In genomic region chr5:50962934-50963646, GRCh38 we compare ENCODE assay signal across 8 cellular contexts.
A peak's percentile ranks its signal among the peaks of the same experiment; 100 is the strongest.
DNase-seq lines count a peak whose midpoint lies in the region; TF ChIP-seq lines count a peak whose summit lies in the region.

No MANE protein-coding gene starts in this region.

- no peaks in the 10 kb centered on the region for H3K9me3 ChIP-seq in H9 (ENCODE audit: control insufficient read depth, low read depth, low read length)
- no peaks in the 10 kb centered on the region for H3K9me3 ChIP-seq in ovary
- H3K9me3 ChIP-seq in transverse colon = no peaks in the 10 kb centered on the region

- peaks cover 19% of the 10 kb centered on the region for H3K23me2 ChIP-seq in H9 (ENCODE audit: insufficient read length, low read depth, low read length, poor library complexity, severe bottlenecking)

- no peak overlapping the region for H4K8ac ChIP-seq in H9 (replicated peaks; ENCODE audit: insufficient read length, low read depth, low read length)

- H3K27me3 Mint-ChIP-seq in H9 (ENCODE audit: low read depth) (peaks cover 71% of the 10 kb centered on the region), glutamatergic neuron (ENCODE audit: unreplicated experiment) (peaks cover 22% of the 10 kb centered on the region)
- peaks cover 63% of the 10 kb centered on the region for H3K27me3 Mint-ChIP-seq in activated naive CD4-positive, alpha-beta T cell treated with anti-CD3 and anti-CD28 coated beads for 36 hours (ENCODE audit: low read depth)

- H3K4me3 ChIP-seq in ovary (peak overlapping the region; percentile 23), transverse colon (peak overlapping the region; percentile 20 to 43 (median 30))

- in situ Hi-C loops in G401 (cut with HindIII; ENCODE audit: low sequenced_read_pairs) = no loop called here
- in situ Hi-C loops in transverse colon (cut with MboI; ENCODE audit: low pct_ligation_motif_present in 1 of 4, low pct_unique_long_range_greater_than_20kb in 1 of 4, low sequenced_read_pairs in 3 of 4) = loop anchor here in 3 of 4 donors (25.0 kb wide), 2 partner anchors 1049 to 1699 kb away; no protein-coding TSS in a partner anchor

- H3K14ac ChIP-seq in H9 (ENCODE audit: insufficient read depth, low read length) = no peak overlapping the region

- no peak overlapping the region for H2BK120ac ChIP-seq in H9 (ENCODE audit: low read depth, low read length, poor library complexity, severe bottlenecking)

- no peak overlapping the region for H3K23ac ChIP-seq in H9 (ENCODE audit: insufficient read length, low read depth, low read length)

- no peaks in the 10 kb centered on the region for H3K79me1 ChIP-seq in H9 (ENCODE audit: insufficient read depth, low read depth, low read length, poor library complexity, severe bottlenecking)

- H2BK12ac ChIP-seq in H9 (ENCODE audit: insufficient read length, low read depth, low read length) = no peak overlapping the region

- H2AK5ac ChIP-seq in H9 (ENCODE audit: insufficient read length, low read length) = no peak overlapping the region

- H3K9me3 Mint-ChIP-seq in H9 (peaks cover 0 to 2% of the 10 kb centered on the region in 2 experiments; a peak in 1 of 5 replicates), glutamatergic neuron (ENCODE audit: unreplicated experiment) (peaks cover 28% of the 10 kb centered on the region)
- H3K9me3 Mint-ChIP-seq in activated naive CD4-positive, alpha-beta T cell treated with anti-CD3 and anti-CD28 coated beads for 36 hours = no peaks in the 10 kb centered on the region

- H4K91ac ChIP-seq in H9 (ENCODE audit: insufficient read length, low read depth, low read length) = no peak overlapping the region

- no peak overlapping the region for H2BK5ac ChIP-seq in H9 (ENCODE audit: insufficient read length, low read length)

- TF ChIP-seq CTCF in H9 (conservative IDR thresholded peaks at IDR 0.05) (peak; percentile 96), glutamatergic neuron (IDR thresholded peaks at IDR 0.05; ENCODE audit: partially characterized antibody, unreplicated experiment) (peak; percentile 91), ovary (IDR thresholded peaks at IDR 0.05) (peak in 1 of 3 donors; percentile 10), transverse colon (IDR thresholded peaks at IDR 0.05) (peak; percentile 80 to 92 (median 88))

- intact Hi-C loops in activated naive CD4-positive, alpha-beta T cell treated with anti-CD3 and anti-CD28 coated beads for 36 hours (cut with micrococcal nuclease) = loop anchor here (1.0 to 10.0 kb wide), 8 partner anchors 418 to 1954 kb away; no protein-coding TSS in a partner anchor
- intact Hi-C loops in ovary (cut with DNase I) = no loop called here
- intact Hi-C loops in transverse colon (cut with DNase I; ENCODE audit: low total_unique reads) = no loop called here

- TF ChIP-seq EP300 in ovary (IDR thresholded peaks at IDR 0.05) (no peak), transverse colon (IDR thresholded peaks at IDR 0.05; ENCODE audit: low read depth) (no peak)

- no peaks in the 10 kb centered on the region for H4K20me1 ChIP-seq in H9 (ENCODE audit: control insufficient read depth, insufficient read depth, insufficient read length)

- H3K4me1 ChIP-seq in H9 (ENCODE audit: insufficient read depth, low read length) (peaks cover 3% of the 10 kb centered on the region; the same call in 1 of the 2 replicates), ovary (ENCODE audit: insufficient read depth) (peaks cover 2% of the 10 kb centered on the region), transverse colon (peaks cover 6 to 30% (median 24%) of the 10 kb centered on the region in 4 donors)

- no CpG with 5 or more reads among the region's 38 CpGs for WGBS in H9 (ENCODE audit: extremely low coverage, insufficient read length, low lambda C conversion rate)
- WGBS in ovary, 3 donors = 1 to 2% (median 1%) methylated on average over 38 of the region's 38 CpGs
- WGBS in transverse colon (ENCODE audit: low coverage in 1 of 2), 2 donors = 0 to 1% methylated on average over 6 to 38 of the region's 38 CpGs

- no peak overlapping the region for H2BK15ac ChIP-seq in H9 (ENCODE audit: low read depth, low read length)

- H3K27me3 ChIP-seq in H9 (ENCODE audit: insufficient read depth, low read length) (peaks cover 44% of the 10 kb centered on the region), ovary (no peaks in the 10 kb centered on the region), transverse colon (peaks cover 71% of the 10 kb centered on the region)

- no peak overlapping the region for H4K5ac ChIP-seq in H9 (ENCODE audit: insufficient read length, low read depth, low read length)

- H2BK20ac ChIP-seq in H9 (ENCODE audit: low read depth, low read length, poor library complexity, severe bottlenecking) = no peak overlapping the region

- H3K36me3 ChIP-seq in ovary = no peaks in the 10 kb centered on the region
- H3K36me3 ChIP-seq in transverse colon = no peaks in the 10 kb centered on the region

- H3K27ac ChIP-seq in H9 (ENCODE audit: insufficient read length, low read depth, low read length) = no peak overlapping the region
- no peak overlapping the region for H3K27ac ChIP-seq in ovary
- H3K27ac ChIP-seq in transverse colon = no peak overlapping the region

- no peak overlapping the region for H3T11ph ChIP-seq in H9 (ENCODE audit: low read length)

- CTCF ChIA-PET in activated naive CD4-positive, alpha-beta T cell treated with anti-CD3 and anti-CD28 coated beads for 36 hours (lab: Charles Lee) = interaction anchor here (0.5 to 1.4 kb wide), 15 partner anchors 10 to 1697 kb away, joined by 3 to 8 read pairs (median 3); no protein-coding TSS in a partner anchor

- H3K36me3 Mint-ChIP-seq in H9 (ENCODE audit: insufficient read depth in 1 of 3, low read depth in 3 of 3) = no peaks in the 10 kb centered on the region
- H3K36me3 Mint-ChIP-seq in activated naive CD4-positive, alpha-beta T cell treated with anti-CD3 and anti-CD28 coated beads for 36 hours (ENCODE audit: low read depth) = no peaks in the 10 kb centered on the region
- no peaks in the 10 kb centered on the region for H3K36me3 Mint-ChIP-seq in glutamatergic neuron (ENCODE audit: unreplicated experiment)

- peak; percentile 74 for DNase-seq in G401 (ENCODE audit: low spot score)
- peak; percentile 82 for DNase-seq in H9
- peak; percentile 59 for DNase-seq in LoVo (ENCODE audit: low spot score)
- DNase-seq in SIG-M5 treated with dmso at 0.1 percent for 504 hours (lab: John Stamatoyannopoulos, UW; ENCODE audit: unreplicated experiment) = peak; percentile 63
- peak; percentile 84 for DNase-seq in activated naive CD4-positive, alpha-beta T cell treated with anti-CD3 and anti-CD28 coated beads for 36 hours
- peak; percentile 90 for DNase-seq in glutamatergic neuron
- DNase-seq in ovary = peak in 3 of 5 donors; percentile 49 to 57 (median 51)
- peak; percentile 63 for DNase-seq in transverse colon

- H3K4me1 Mint-ChIP-seq in H9 (peaks cover 27 to 40% of the 10 kb centered on the region in 2 experiments), glutamatergic neuron (ENCODE audit: low read depth, unreplicated experiment) (peaks cover 29% of the 10 kb centered on the region)
- peaks cover 39% of the 10 kb centered on the region for H3K4me1 Mint-ChIP-seq in activated naive CD4-positive, alpha-beta T cell treated with anti-CD3 and anti-CD28 coated beads for 36 hours (ENCODE audit: low read depth)

- H2AFZ ChIP-seq in H9 (ENCODE audit: low read length) = no peak overlapping the region

- H3K4me2 ChIP-seq in H9 (ENCODE audit: insufficient read depth, insufficient read length, low read length) = peak overlapping the region; percentile 67

- no peak overlapping the region for H3K18ac ChIP-seq in H9 (ENCODE audit: insufficient read length, low read depth, low read length)

- no peaks in the 10 kb centered on the region for H3K79me2 ChIP-seq in H9 (ENCODE audit: insufficient read depth, low read length)

- H3K27ac Mint-ChIP-seq in H9 (no peak overlapping the region; a peak in 1 of 7 replicates), glutamatergic neuron (ENCODE audit: unreplicated experiment) (peak overlapping the region; percentile 85)
- H3K27ac Mint-ChIP-seq in activated naive CD4-positive, alpha-beta T cell treated with anti-CD3 and anti-CD28 coated beads for 36 hours = no peak overlapping the region

- H3K4ac ChIP-seq in H9 (ENCODE audit: low read depth, low read length) = no peak overlapping the region

- no peak overlapping the region for H3K56ac ChIP-seq in H9 (ENCODE audit: insufficient read length, low read depth, low read length)

- no peak for TF ChIP-seq POLR2A in ovary (IDR thresholded peaks at IDR 0.05)
- no peak for TF ChIP-seq POLR2A in transverse colon (IDR thresholded peaks at IDR 0.05)

- no peak overlapping the region for H3K9ac ChIP-seq in H9 (ENCODE audit: extremely low read depth, insufficient read length, low read length)

- H3K4me3 Mint-ChIP-seq in H9 = peak overlapping the region; percentile 65 to 89
- H3K4me3 Mint-ChIP-seq in activated naive CD4-positive, alpha-beta T cell treated with anti-CD3 and anti-CD28 coated beads for 36 hours = peak overlapping the region; percentile 70
- H3K4me3 Mint-ChIP-seq in glutamatergic neuron (ENCODE audit: unreplicated experiment) = peak overlapping the region; percentile 91
